ENCODE assay signal across 9 cellular contexts in the genomic region with DNA sequence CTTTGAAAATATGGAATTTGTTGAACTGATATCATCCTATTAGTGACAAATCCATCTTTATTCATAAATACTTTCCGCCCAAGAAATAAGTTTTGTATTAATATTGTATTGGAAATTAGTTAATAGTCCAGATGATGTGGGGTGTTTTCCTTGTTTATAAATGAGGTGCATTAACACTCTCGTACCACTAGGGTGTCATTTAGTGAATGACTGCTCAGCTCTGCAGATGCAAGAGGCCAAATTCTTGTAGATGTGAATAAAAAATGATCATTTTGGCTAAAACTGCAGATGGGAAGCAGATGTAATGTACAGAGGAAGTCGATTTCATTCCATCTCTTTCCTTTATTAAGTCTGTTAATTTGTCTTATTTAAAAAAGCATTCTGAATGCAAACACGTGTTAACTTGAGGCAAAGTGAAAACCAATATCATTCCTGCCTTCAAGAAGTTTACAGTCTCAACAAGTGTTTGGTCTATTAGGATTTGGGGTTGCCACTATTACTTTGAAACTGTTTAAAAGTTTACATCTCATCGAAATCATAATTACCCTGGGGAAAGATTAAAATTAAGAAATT.
DNase-seq lines count a peak whose midpoint lies in the region; ATAC-seq, FAIRE-seq and TF ChIP-seq lines count a peak whose summit lies in the region.
"Had no signal": no experiment of that assay in that cellular context is flagged by ENCODE, and none has a peak within 500 bp of the region (broad histone marks: within the 10 kb centered on the region; RNA-seq: fewer than 3 reads in every experiment).

No MANE protein-coding gene starts in this region.

- intact Hi-C loops in Panc1 (cut with micrococcal nuclease; ENCODE audit: unreplicated experiment): no loop called here

- H3K9me3 Mint-ChIP-seq in glutamatergic neuron (ENCODE audit: unreplicated experiment): peaks cover 20% of the 10 kb centered on the region

- no peak overlapping the region for H3K27ac ChIP-seq in Panc1 (ENCODE audit: low read length)
- H3K27ac ChIP-seq: suprapubic skin had no signal

- TF ChIP-seq CTCF in Panc1 (IDR thresholded peaks at IDR 0.05): peak; percentile 57; the same call in 1 of the 2 replicates
- peak; percentile 87 for TF ChIP-seq CTCF in glutamatergic neuron (IDR thresholded peaks at IDR 0.05; ENCODE audit: partially characterized antibody, unreplicated experiment)

- peak; percentile 42 for FAIRE-seq in GM18507 (lab: Jason Lieb, UNC)

- peak; percentile 29 for DNase-seq in ACHN
- DNase-seq in GM18507 (ENCODE audit: extremely low spot score, insufficient read length, low read depth): no peak
- DNase-seq in Panc1 (ENCODE audit: low read depth, low spot score): no peak
- DNase-seq in glutamatergic neuron: no peak
- no peak for DNase-seq in NCI-H2081 treated with DMSO at 0.1 percent for 48 hours (lab: John Stamatoyannopoulos, UW)
- DNase-seq in stimulated activated CD4-positive, alpha-beta T cell treated with anti-CD3 and anti-CD28 coated beads, Interleukin-4, amount 100 ng/mL, for 24 hours: no peak

- no peak overlapping the region for H3K4me3 ChIP-seq in Panc1 (ENCODE audit: low read depth in 2 of 2, low read length in 2 of 2)
- H3K4me3 ChIP-seq: suprapubic skin had no signal

- H3K4me3 Mint-ChIP-seq in glutamatergic neuron (ENCODE audit: unreplicated experiment): peak overlapping the region; percentile 62

- no peaks in the 10 kb centered on the region; the same call in none of the 2 replicates for H3K27me3 ChIP-seq in Panc1 (ENCODE audit: control insufficient read depth, insufficient read depth, low read length)

- no peaks in the 10 kb centered on the region for H3K36me3 Mint-ChIP-seq in glutamatergic neuron (ENCODE audit: unreplicated experiment)

- H3K4me1 ChIP-seq in Panc1 (ENCODE audit: control insufficient read depth, insufficient read depth, low read length): no peaks in the 10 kb centered on the region

- BruUV-seq in Panc1 (replicated peaks; lab: Mats Ljungman, UMichigan): no TSS peak

- POLR2A ChIA-PET in Panc1 (lab: Charles Lee): no interaction called here

- CTCF ChIA-PET in Panc1 (lab: Charles Lee): no interaction called here

- ATAC-seq in Panc1 (no peak), HG02763 (IDR thresholded peaks at IDR 0.05; ENCODE audit: unreplicated experiment) (no peak), GM19463 (IDR thresholded peaks at IDR 0.05; ENCODE audit: unreplicated experiment) (no peak)

- H3K36me3 ChIP-seq in Panc1 (ENCODE audit: control insufficient read depth, insufficient read depth, low read length): no peaks in the 10 kb centered on the region
- H3K36me3 ChIP-seq: suprapubic skin had no signal

- peaks cover 39% of the 10 kb centered on the region for H3K4me1 Mint-ChIP-seq in glutamatergic neuron (ENCODE audit: low read depth, unreplicated experiment)

- no peaks in the 10 kb centered on the region for H3K9me3 ChIP-seq in Panc1 (ENCODE audit: control insufficient read depth, insufficient read depth, low read depth, low read length)
- H3K9me3 ChIP-seq: suprapubic skin had no signal

- H3K27ac Mint-ChIP-seq in glutamatergic neuron (ENCODE audit: unreplicated experiment): peak overlapping the region; percentile 75

- in situ Hi-C loops in ACHN (cut with HindIII; ENCODE audit: low pct_ligation_motif_present, low pct_unique_long_range_greater_than_20kb, low sequenced_read_pairs): no loop called here
- in situ Hi-C loops in Panc1 (cut with HindIII; ENCODE audit: low pct_unique_long_range_greater_than_20kb, low sequenced_read_pairs): no loop called here

- H3K27me3 Mint-ChIP-seq in glutamatergic neuron (ENCODE audit: unreplicated experiment): peaks cover 20% of the 10 kb centered on the region
